24 cellular contexts compared by ENCODE assay signal in genomic region chr2:146161256-146161882, GRCh38.
A peak's percentile ranks its signal among the peaks of the same experiment; 100 is the strongest.
DNase-seq lines count a peak whose midpoint lies in the region; ATAC-seq and TF ChIP-seq lines count a peak whose summit lies in the region.
"Had no signal": no experiment of that assay in that cellular context is flagged by ENCODE, and none has a peak within 500 bp of the region (broad histone marks: within the 10 kb centered on the region; RNA-seq: fewer than 3 reads in every experiment).

No MANE protein-coding gene starts in this region.

- H3K4me3 ChIP-seq in mucosa of descending colon, result no peak overlapping the region
- H3K4me3 ChIP-seq: BLaER1 had no signal

- H3K9me3 Mint-ChIP-seq in type B pancreatic cell, result no peaks in the 10 kb centered on the region

- ATAC-seq in mucosa of descending colon (peak; percentile 88), GM18520 (IDR thresholded peaks at IDR 0.05; ENCODE audit: unreplicated experiment) (no peak)

- DNase-seq in GF-D8 (lab: John Stamatoyannopoulos, UW), result peak; percentile 1
- DNase-seq in HuH-7 (ENCODE audit: low spot score), result peak; percentile 1
- DNase-seq in NCI-H748 treated with DMSO at 0.1 percent for 48 hours (lab: John Stamatoyannopoulos, UW), result peak; percentile 23
- DNase-seq in mucosa of descending colon, result peak in 1 of 3 donors; percentile 7
- no peak for DNase-seq in HUDEP-2 (lab: John Stamatoyannopoulos, UW; ENCODE audit: unreplicated experiment in 76 of 76)
- no peak for DNase-seq in activated CD4-positive, alpha-beta T cell treated with anti-CD3 and anti-CD28 coated beads for 4 hours
- no peak for DNase-seq in type B pancreatic cell (ENCODE audit: extremely low spot score, unreplicated experiment)
- DNase-seq: 8988T; ACHN; BE2C; C1 segment of cervical spinal cord; CD4-positive, alpha-beta memory T cell; CD4-positive, CD25-positive, alpha-beta regulatory T cell; CD8-positive, alpha-beta memory T cell; COR-L47; DMS 273 treated with DMSO at 0.1 percent for 48 hours; DMS53; DMS79; DND-41; EL; GDM1 had no signal

- H3K27me3 Mint-ChIP-seq in type B pancreatic cell, result no peaks in the 10 kb centered on the region
- H3K27me3 Mint-ChIP-seq: CD4-positive, alpha-beta memory T cell; CD4-positive, CD25-positive, alpha-beta regulatory T cell; CD8-positive, alpha-beta memory T cell had no signal

- H3K4me1 ChIP-seq in mucosa of descending colon (ENCODE audit: low read depth), result no peaks in the 10 kb centered on the region
- H3K4me1 ChIP-seq: BE2C, BLaER1 had no signal

- no peaks in the 10 kb centered on the region for H3K36me3 Mint-ChIP-seq in type B pancreatic cell
- H3K36me3 Mint-ChIP-seq: CD14-positive monocyte; CD4-positive, alpha-beta memory T cell; CD4-positive, CD25-positive, alpha-beta regulatory T cell; CD8-positive, alpha-beta memory T cell had no signal

- TF ChIP-seq CTCF in mucosa of descending colon (IDR thresholded peaks at IDR 0.05) (no peak), type B pancreatic cell (conservative IDR thresholded peaks at IDR 0.05) (no peak)

- intact Hi-C loops in mucosa of descending colon (cut with DNase I, micrococcal nuclease), result no loop called here

- no peaks in the 10 kb centered on the region for H3K9me3 ChIP-seq in mucosa of descending colon
- H3K9me3 ChIP-seq: BE2C, BLaER1 had no signal

- no peak overlapping the region for H3K4me3 Mint-ChIP-seq in type B pancreatic cell
- H3K4me3 Mint-ChIP-seq: CD14-positive monocyte; CD4-positive, alpha-beta memory T cell; CD4-positive, CD25-positive, alpha-beta regulatory T cell; CD8-positive, alpha-beta memory T cell had no signal

- H3K27ac Mint-ChIP-seq in type B pancreatic cell, result no peak overlapping the region
- H3K27ac Mint-ChIP-seq: CD14-positive monocyte; CD4-positive, alpha-beta memory T cell; CD4-positive, CD25-positive, alpha-beta regulatory T cell; CD8-positive, alpha-beta memory T cell had no signal

- H3K36me3 ChIP-seq in mucosa of descending colon (ENCODE audit: low read depth), result no peaks in the 10 kb centered on the region
- H3K36me3 ChIP-seq: BE2C, BLaER1 had no signal

- no peaks in the 10 kb centered on the region for H3K4me1 Mint-ChIP-seq in type B pancreatic cell (ENCODE audit: unreplicated experiment)
- H3K4me1 Mint-ChIP-seq: CD14-positive monocyte; CD4-positive, alpha-beta memory T cell; CD4-positive, CD25-positive, alpha-beta regulatory T cell; CD8-positive, alpha-beta memory T cell had no signal

Comparison
In these comparisons a context has a peak if more than half of its experiments do, and no peak if none do; other contexts are left out.
1. DNase-seq: peak in GF-D8 (single experiment), HuH-7 (single experiment) and NCI-H748 treated with DMSO at 0.1 percent for 48 hours (single experiment); none in HUDEP-2 (0 of 76), activated CD4-positive, alpha-beta T cell treated with anti-CD3 and anti-CD28 coated beads for 4 hours (0 of 2) and type B pancreatic cell (single experiment).